Comparison of ENCODE assay signal across 9 cellular contexts in the genomic region with DNA sequence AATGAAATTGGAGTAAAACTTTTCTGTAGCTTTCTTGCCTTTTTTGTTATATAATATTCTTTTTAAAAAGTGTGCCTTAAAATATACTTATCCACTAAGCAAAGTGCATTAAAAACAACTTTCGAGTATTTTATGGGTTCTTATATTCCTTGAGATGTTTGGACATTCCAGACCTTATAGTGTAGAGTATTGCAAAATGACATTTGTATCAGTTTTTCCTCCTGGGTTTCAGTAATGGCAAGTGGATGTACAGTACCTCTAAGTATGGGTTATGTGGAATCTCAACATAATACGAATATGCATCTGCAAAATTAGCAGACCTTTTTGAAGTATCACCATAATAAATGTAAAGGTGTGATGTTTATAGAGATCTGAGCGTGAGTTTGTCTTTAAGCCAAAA. TPM values are rescaled to one million over a fixed set of nuclear protein-coding genes. Genes with fewer than 3 reads are reported as not detected.
DNase-seq lines count a peak whose midpoint lies in the region; ATAC-seq and TF ChIP-seq lines count a peak whose summit lies in the region.
"Had no signal": no experiment of that assay in that cellular context is flagged by ENCODE, and none has a peak within 500 bp of the region (broad histone marks: within the 10 kb centered on the region; RNA-seq: fewer than 3 reads in every experiment).

No MANE protein-coding gene starts in this region.

- H3K9ac ChIP-seq in BLaER1 treated with 17β-estradiol and CSF1 and Interleukin-3, amounts not matched to agents 10 nM and 100 nM = peak overlapping the region; percentile 97 to 100 (median 99); a peak in 20 of 22 replicates
- peak overlapping the region in 1 of 2 donors; percentile 94 for H3K9ac ChIP-seq in colonic mucosa (ENCODE audit: low read depth in 2 of 2, low read length in 2 of 2)

- H3K4me3 ChIP-seq in BLaER1 treated with 17β-estradiol and CSF1 and Interleukin-3, amounts not matched to agents 10 nM and 100 nM = peak overlapping the region; percentile 92 to 100 (median 96)
- H3K4me3 ChIP-seq in LNCaP clone FGC (ENCODE audit: low read depth, low read length) (peak overlapping the region; percentile 86), colonic mucosa (peak overlapping the region; percentile 93)

- H3K4me3 Mint-ChIP-seq in natural killer cell treated with Interleukin-12 subunit alpha and Interleukin-12 subunit beta and Interleukin-15 and Interleukin-18, amount 100 ng/mL, for 72 hours = peak overlapping the region; percentile 96

- peaks cover 65 to 77% (median 75%) of the 10 kb centered on the region in 11 experiments for H4K20me1 ChIP-seq in BLaER1 treated with 17β-estradiol and CSF1 and Interleukin-3, amounts not matched to agents 10 nM and 100 nM

- no peaks in the 10 kb centered on the region for H3K27me3 Mint-ChIP-seq in natural killer cell treated with Interleukin-12 subunit alpha and Interleukin-12 subunit beta and Interleukin-15 and Interleukin-18, amount 100 ng/mL, for 72 hours

- TF ChIP-seq CTCF in LNCaP clone FGC (IDR thresholded peaks at IDR 0.05; ENCODE audit: control insufficient read depth, extremely low read depth, insufficient read depth) (no peak), colonic mucosa (IDR thresholded peaks at IDR 0.05) (no peak)

- no peak for DNase-seq in LNCaP clone FGC (ENCODE audit: low read depth)
- no peak for DNase-seq in colonic mucosa
- no peak for DNase-seq in natural killer cell treated with Interleukin-12 subunit alpha and Interleukin-12 subunit beta and Interleukin-15 and Interleukin-18, amount 100 ng/mL, for 72 hours (ENCODE audit: low spot score)
- DNase-seq in pons (ENCODE audit: low spot score) = no peak
- no peak for DNase-seq in NCI-H524 (lab: John Stamatoyannopoulos, UW)
- DNase-seq in NCI-H2196 treated with DMSO at 0.1 percent for 48 hours (lab: John Stamatoyannopoulos, UW; ENCODE audit: unreplicated experiment) = no peak
- DNase-seq: NCI-H187 treated with DMSO at 0.1 percent for 48 hours had no signal

- ATAC-seq in natural killer cell treated with Interleukin-12 subunit alpha and Interleukin-12 subunit beta and Interleukin-15 and Interleukin-18, amount 100 ng/mL, for 72 hours = no peak
- ATAC-seq in GM21447 (IDR thresholded peaks at IDR 0.05; ENCODE audit: unreplicated experiment) = no peak

- H3K4me1 Mint-ChIP-seq in natural killer cell treated with Interleukin-12 subunit alpha and Interleukin-12 subunit beta and Interleukin-15 and Interleukin-18, amount 100 ng/mL, for 72 hours (ENCODE audit: low read depth in 2 of 2) = peaks cover 45 to 56% of the 10 kb centered on the region in 2 donors

- peak overlapping the region; percentile 66 to 97 (median 85) for H3K4me2 ChIP-seq in BLaER1 treated with 17β-estradiol and CSF1 and Interleukin-3, amounts not matched to agents 10 nM and 100 nM

- H3K36me3 Mint-ChIP-seq in natural killer cell treated with Interleukin-12 subunit alpha and Interleukin-12 subunit beta and Interleukin-15 and Interleukin-18, amount 100 ng/mL, for 72 hours = no peaks in the 10 kb centered on the region

- H3K27ac ChIP-seq in BLaER1 treated with 17β-estradiol and CSF1 and Interleukin-3, amounts not matched to agents 10 nM and 100 nM = peak overlapping the region in 9 of 11 experiments; percentile 95 to 100 (median 99); a peak in 12 of 22 replicates
- peak overlapping the region; percentile 100 for H3K27ac ChIP-seq in colonic mucosa

- no peaks in the 10 kb centered on the region for H3K9me3 Mint-ChIP-seq in natural killer cell treated with Interleukin-12 subunit alpha and Interleukin-12 subunit beta and Interleukin-15 and Interleukin-18, amount 100 ng/mL, for 72 hours

- intact Hi-C loops in colonic mucosa (cut with DNase I) = no loop called here

- H3K27ac Mint-ChIP-seq in natural killer cell treated with Interleukin-12 subunit alpha and Interleukin-12 subunit beta and Interleukin-15 and Interleukin-18, amount 100 ng/mL, for 72 hours = peak overlapping the region; percentile 83 to 91

- H3K36me3 ChIP-seq in BLaER1 treated with 17β-estradiol and CSF1 and Interleukin-3, amounts not matched to agents 10 nM and 100 nM = peaks cover 0 to 27% (median 10%) of the 10 kb centered on the region in 11 experiments; a peak in 16 of 22 replicates
- no peaks in the 10 kb centered on the region for H3K36me3 ChIP-seq in colonic mucosa

- no peaks in the 10 kb centered on the region for H3K27me3 ChIP-seq in BLaER1 treated with 17β-estradiol and CSF1 and Interleukin-3, amounts not matched to agents 10 nM and 100 nM
- H3K27me3 ChIP-seq in colonic mucosa = no peaks in the 10 kb centered on the region

- H3K9me3 ChIP-seq in BLaER1 treated with 17β-estradiol and CSF1 and Interleukin-3, amounts not matched to agents 10 nM and 100 nM (replicated peaks in 1 of 11) = 0 out of 22 replicates have a peak, but pooled peaks cover 0 to 3% (median 0%) of the 10 kb centered on the region in 11 experiments
- no peaks in the 10 kb centered on the region for H3K9me3 ChIP-seq in colonic mucosa

- H3K4me1 ChIP-seq in BLaER1 treated with 17β-estradiol and CSF1 and Interleukin-3, amounts not matched to agents 10 nM and 100 nM = peaks cover 22 to 53% (median 41%) of the 10 kb centered on the region in 10 experiments
- H3K4me1 ChIP-seq in colonic mucosa = peaks cover 17% of the 10 kb centered on the region

RNA-seq across cellular contexts. Expression of gene CDK13, which starts 2.7 kb away (rescaled TPM):
- total RNA-seq in colonic mucosa = 10 to 100 TPM; 42.3 to 45.2 TPM
- 10 to 100 TPM; 53.4 to 68.9 TPM for total RNA-seq in natural killer cell treated with Interleukin-12 subunit alpha and Interleukin-12 subunit beta and Interleukin-15 and Interleukin-18, amount 100 ng/mL, for 72 hours
